Comparison of ENCODE assay signal across 1 cellular context in genomic region chr18:48550101-48550729, GRCh38.
TF ChIP-seq lines count a peak whose summit lies in the region.

No MANE protein-coding gene starts in this region.

TF ChIP-seq in H1, 55 proteins besides CTCF, POLR2A, EP300 and RAD21:
- TF ChIP-seq ATF3 (IDR thresholded peaks at IDR 0.05; ENCODE audit: insufficient read depth, low read depth, low read length) (no peak), PHF8 (conservative IDR thresholded peaks at IDR 0.05; ENCODE audit: low read depth, low read length) (no peak), RXRA (IDR thresholded peaks at IDR 0.05; ENCODE audit: insufficient read depth, low read depth, low read length) (no peak), SP4 (IDR thresholded peaks at IDR 0.05; ENCODE audit: low read length) (no peak), CBX8 (IDR thresholded peaks at IDR 0.05; ENCODE audit: borderline replicate concordance, low read depth, low read length) (no peak), CREB1 (IDR thresholded peaks at IDR 0.05) (no peak), NRF1 (IDR thresholded peaks at IDR 0.05; ENCODE audit: low read depth, low read length) (no peak), KDM1A (IDR thresholded peaks at IDR 0.05; ENCODE audit: borderline replicate concordance, low read length) (no peak), RNF2 (IDR thresholded peaks at IDR 0.05; ENCODE audit: borderline replicate concordance, low read depth, low read length, missing control alignments, poor library complexity, severe bottlenecking) (no peak), ASH2L (IDR thresholded peaks at IDR 0.05; ENCODE audit: low read length) (no peak), TAF7 (optimal IDR thresholded peaks at IDR 0.05; ENCODE audit: borderline replicate concordance, low read depth, low read length) (no peak), RBBP5 (IDR thresholded peaks at IDR 0.05; ENCODE audit: borderline replicate concordance, low read depth, low read length) (no peak)
